ENCODE assay signal across 8 cellular contexts in the genomic region with DNA sequence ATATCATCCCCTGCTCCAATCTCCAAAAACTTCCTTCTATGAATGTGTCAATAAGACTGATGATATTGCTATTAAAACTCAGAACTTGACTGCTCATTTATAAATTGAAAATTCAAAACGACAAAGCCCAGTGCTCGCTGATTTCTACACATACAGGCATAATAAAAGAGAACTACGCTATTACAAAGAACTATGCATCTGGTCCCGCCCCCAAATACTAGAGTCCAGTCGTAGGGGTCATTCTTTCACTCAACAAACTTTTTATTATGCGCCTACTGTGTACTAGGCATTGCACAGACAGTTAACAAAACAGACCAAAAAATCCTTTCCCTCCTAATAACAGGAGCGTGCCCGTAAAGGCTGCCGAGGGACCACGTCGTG. TPM values are rescaled to one million over a fixed set of nuclear protein-coding genes. Genes with fewer than 3 reads are reported as not detected.
DNase-seq lines count a peak whose midpoint lies in the region; ATAC-seq and TF ChIP-seq lines count a peak whose summit lies in the region.

No MANE protein-coding gene starts in this region.

- in situ Hi-C loops in brain microvascular endothelial cell (cut with HindIII; ENCODE audit: low pct_ligation_motif_present, low sequenced_read_pairs): no loop called here
- in situ Hi-C loops in GM13977 (cut with MboI; ENCODE audit: low pct_unique_long_range_greater_than_20kb, low sequenced_read_pairs, unreplicated experiment): no loop called here

- H3K27me3 ChIP-seq in brain microvascular endothelial cell (replicated peaks): no peaks in the 10 kb centered on the region

- H3K27me3 Mint-ChIP-seq in activated CD4-positive, alpha-beta T cell treated with anti-CD3 and anti-CD28 coated beads, Interleukin-2, amount 10 ng/mL, durations not matched to agents 24 days and 14 days: no peaks in the 10 kb centered on the region
- H3K27me3 Mint-ChIP-seq in mesothelial cell of epicardium (ENCODE audit: low read depth): no peaks in the 10 kb centered on the region

- H3K4me3 Mint-ChIP-seq in activated CD4-positive, alpha-beta T cell treated with anti-CD3 and anti-CD28 coated beads, Interleukin-2, amount 10 ng/mL, durations not matched to agents 24 days and 14 days: peak overlapping the region; percentile 88
- peak overlapping the region; percentile 86 for H3K4me3 Mint-ChIP-seq in mesothelial cell of epicardium

- H3K36me3 ChIP-seq in brain microvascular endothelial cell (replicated peaks): no peaks in the 10 kb centered on the region

- H3K4me3 ChIP-seq in Jurkat, Clone E6-1 (ENCODE audit: low read length): peak overlapping the region; percentile 82
- H3K4me3 ChIP-seq in brain microvascular endothelial cell (ENCODE audit: low read depth, low read length): peak overlapping the region; percentile 88

- no peaks in the 10 kb centered on the region for H3K36me3 Mint-ChIP-seq in activated CD4-positive, alpha-beta T cell treated with anti-CD3 and anti-CD28 coated beads, Interleukin-2, amount 10 ng/mL, durations not matched to agents 24 days and 14 days (ENCODE audit: low read depth)
- H3K36me3 Mint-ChIP-seq in mesothelial cell of epicardium: no peaks in the 10 kb centered on the region

- TF ChIP-seq CTCF in brain microvascular endothelial cell (IDR thresholded peaks at IDR 0.05; ENCODE audit: low read depth, low read length, missing control alignments) (no peak), mesothelial cell of epicardium (IDR thresholded peaks at IDR 0.05; ENCODE audit: unreplicated experiment) (no peak), GM13977 (IDR thresholded peaks at IDR 0.05; ENCODE audit: extremely low read depth, insufficient read depth, missing control alignments) (no peak)

- DNase-seq in activated CD4-positive, alpha-beta T cell treated with anti-CD3 and anti-CD28 coated beads, Interleukin-2, amount 10 ng/mL, durations not matched to agents 24 days and 14 days: no peak
- DNase-seq in activated CD4-positive, alpha-beta T cell treated with anti-CD3 and anti-CD28 coated beads for 48 hours: no peak
- DNase-seq in Jurkat, Clone E6-1 (ENCODE audit: low read depth, low spot score): no peak
- DNase-seq in brain microvascular endothelial cell: peak; percentile 27
- no peak for DNase-seq in mesothelial cell of epicardium (ENCODE audit: low spot score in 2 of 2, unreplicated experiment in 2 of 2)
- DNase-seq in GM13977 (ENCODE audit: low spot score): no peak
- no peak for DNase-seq in central memory CD4-positive, alpha-beta T cell

- H3K27ac Mint-ChIP-seq in activated CD4-positive, alpha-beta T cell treated with anti-CD3 and anti-CD28 coated beads, Interleukin-2, amount 10 ng/mL, durations not matched to agents 24 days and 14 days: peak overlapping the region; percentile 94
- H3K27ac Mint-ChIP-seq in mesothelial cell of epicardium: peak overlapping the region; percentile 95

- peak overlapping the region; percentile 90 for H3K27ac ChIP-seq in brain microvascular endothelial cell

- peaks cover 23% of the 10 kb centered on the region for H3K4me1 Mint-ChIP-seq in activated CD4-positive, alpha-beta T cell treated with anti-CD3 and anti-CD28 coated beads, Interleukin-2, amount 10 ng/mL, durations not matched to agents 24 days and 14 days
- H3K4me1 Mint-ChIP-seq in mesothelial cell of epicardium: peaks cover 15% of the 10 kb centered on the region

- intact Hi-C loops in activated CD4-positive, alpha-beta T cell treated with anti-CD3 and anti-CD28 coated beads, Interleukin-2, amount 10 ng/mL, durations not matched to agents 24 days and 14 days (cut with micrococcal nuclease): loop anchor here (2.0 to 10.0 kb wide), 5 partner anchors 19 to 1509 kb away; a partner anchor contains a TSS

- ATAC-seq in GM21381 (IDR thresholded peaks at IDR 0.05; ENCODE audit: unreplicated experiment): no peak

- no peaks in the 10 kb centered on the region for H3K9me3 Mint-ChIP-seq in activated CD4-positive, alpha-beta T cell treated with anti-CD3 and anti-CD28 coated beads, Interleukin-2, amount 10 ng/mL, durations not matched to agents 24 days and 14 days
- H3K9me3 Mint-ChIP-seq in mesothelial cell of epicardium: no peaks in the 10 kb centered on the region

RNA-seq across cellular contexts. Expression of a gene that starts 1.0 kb away (rescaled TPM):
- total RNA-seq in activated CD4-positive, alpha-beta T cell treated with anti-CD3 and anti-CD28 coated beads, Interleukin-2, amount 10 ng/mL, durations not matched to agents 24 days and 14 days: 14.9 and 17.1 TPM in 2 replicates
- polyA plus RNA-seq in Jurkat, Clone E6-1 (2012; ENCODE audit: insufficient read depth, insufficient read length): 11.4 TPM
- 6.8 to 8.6 TPM (median 7.7 TPM) in 3 replicates for total RNA-seq in mesothelial cell of epicardium
